In the genomic region with DNA sequence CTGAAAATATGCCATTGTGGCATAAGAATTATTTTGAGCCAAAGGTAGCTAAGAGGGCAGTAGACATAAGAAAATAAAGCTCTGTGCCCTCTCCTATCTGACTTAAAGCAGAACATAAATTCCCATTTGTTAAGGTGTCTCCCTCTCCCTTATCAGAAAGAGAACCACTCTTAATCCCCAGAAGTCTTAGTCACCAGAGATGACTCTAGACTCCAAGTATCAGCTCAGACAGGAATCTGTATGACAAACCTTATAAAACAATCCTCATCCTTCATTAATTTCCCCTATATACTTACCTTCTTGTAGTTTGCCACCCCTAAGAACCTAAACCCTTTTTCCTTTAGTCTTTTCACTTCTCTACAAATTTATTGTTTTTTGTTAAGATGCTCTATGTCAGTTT, we compare ENCODE assay signal across 13 cellular contexts.
"Had no signal": no experiment of that assay in that cellular context is flagged by ENCODE, and none has a peak within 500 bp of the region (broad histone marks: within the 10 kb centered on the region; RNA-seq: fewer than 3 reads in every experiment).

No MANE protein-coding gene starts in this region.

- H3K27me3 ChIP-seq: ascending aorta, colonic mucosa, hepatocyte, upper lobe of right lung had no signal

- ATAC-seq: psoas muscle, sciatic nerve, upper lobe of right lung had no signal

- H3K4me1 ChIP-seq: colonic mucosa, psoas muscle, upper lobe of right lung had no signal

- DNase-seq: activated CD4-positive, alpha-beta memory T cell treated with anti-CD3 and anti-CD28 coated beads for 36 hours; activated CD4-positive, alpha-beta T cell treated with anti-CD3 and anti-CD28 coated beads for 1 hour; activated naive CD4-positive, alpha-beta T cell; caudate nucleus; colonic mucosa; effector CD4-positive, alpha-beta T cell; psoas muscle; stimulated activated CD4-positive, alpha-beta T cell treated with anti-CD3 and anti-CD28 coated beads, Interleukin-12 subunit alpha, Interleukin-12 subunit beta, amount 100 ng/mL, for 4 hours; stimulated activated naive CD4-positive, alpha-beta T cell; upper lobe of right lung had no signal

- H3K36me3 ChIP-seq: ascending aorta, colonic mucosa, upper lobe of right lung had no signal

- H3K4me3 ChIP-seq: ascending aorta, colonic mucosa, hepatocyte, psoas muscle, upper lobe of right lung had no signal

- H3K27ac ChIP-seq: ascending aorta, colonic mucosa, hepatocyte, psoas muscle, upper lobe of right lung had no signal

- H3K9me3 ChIP-seq: ascending aorta, colonic mucosa, psoas muscle, upper lobe of right lung had no signal
